ENCODE assay signal across 1 cellular context in genomic region chr1:183592733-183593132, GRCh38.
TF ChIP-seq lines count a peak whose summit lies in the region.

No MANE protein-coding gene starts in this region.

TF ChIP-seq in K562, 482 proteins besides CTCF, POLR2A, EP300 and RAD21:
- peak in 1 of 2 experiments; percentile 85; a peak in 2 of 4 replicates for TF ChIP-seq MCM7 (IDR thresholded peaks at IDR 0.05)
- TF ChIP-seq, protein P1, sequence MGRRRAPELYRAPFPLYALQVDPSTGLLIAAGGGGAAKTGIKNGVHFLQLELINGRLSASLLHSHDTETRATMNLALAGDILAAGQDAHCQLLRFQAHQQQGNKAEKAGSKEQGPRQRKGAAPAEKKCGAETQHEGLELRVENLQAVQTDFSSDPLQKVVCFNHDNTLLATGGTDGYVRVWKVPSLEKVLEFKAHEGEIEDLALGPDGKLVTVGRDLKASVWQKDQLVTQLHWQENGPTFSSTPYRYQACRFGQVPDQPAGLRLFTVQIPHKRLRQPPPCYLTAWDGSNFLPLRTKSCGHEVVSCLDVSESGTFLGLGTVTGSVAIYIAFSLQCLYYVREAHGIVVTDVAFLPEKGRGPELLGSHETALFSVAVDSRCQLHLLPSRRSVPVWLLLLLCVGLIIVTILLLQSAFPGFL (CRISPR knock-in tag; IDR thresholded peaks at IDR 0.05), result no peak
- peak; percentile 34; the same call in 1 of the 2 replicates for TF ChIP-seq SPI1 (IDR thresholded peaks at IDR 0.05; ENCODE audit: borderline replicate concordance, low read depth, low read length)
- peak; percentile 53; the same call in 1 of the 2 replicates for TF ChIP-seq MCM3 (IDR thresholded peaks at IDR 0.05)
- no peak for TF ChIP-seq ZKSCAN1 (IDR thresholded peaks at IDR 0.05; ENCODE audit: low read depth, low read length)
